ENCODE assay signal across 28 cellular contexts in the genomic region with DNA sequence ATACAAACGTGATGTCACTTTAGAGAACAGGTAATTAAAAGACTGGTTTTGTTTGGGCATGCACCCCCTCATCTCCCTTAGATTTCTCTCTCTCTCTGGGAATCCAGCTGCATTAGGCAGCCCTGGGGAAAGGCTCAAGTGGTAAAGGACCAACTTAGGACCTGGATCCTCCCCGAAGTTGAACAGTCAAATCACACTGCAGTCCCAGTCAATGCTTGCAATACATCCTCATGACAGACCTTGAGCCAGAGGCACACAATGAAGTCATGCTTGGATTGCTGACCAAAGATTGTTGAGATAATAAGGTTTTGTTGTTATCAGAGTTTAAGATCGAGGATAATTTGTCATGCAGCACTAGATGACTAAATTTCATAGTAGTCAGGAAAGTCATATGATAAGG.
"Had no signal": no experiment of that assay in that cellular context is flagged by ENCODE, and none has a peak within 500 bp of the region (broad histone marks: within the 10 kb centered on the region; RNA-seq: fewer than 3 reads in every experiment).

No MANE protein-coding gene starts in this region.

- H3K4me1 ChIP-seq: adrenal gland, ascending aorta, breast epithelium, colonic mucosa had no signal

- H3K36me3 ChIP-seq: adrenal gland, ascending aorta, breast epithelium, cardiac muscle cell, colonic mucosa had no signal

- H3K27me3 ChIP-seq: adrenal gland, ascending aorta, breast epithelium, cardiac muscle cell, colonic mucosa, dorsolateral prefrontal cortex had no signal

- H3K27ac ChIP-seq: adrenal gland, ascending aorta, breast epithelium, cardiac muscle cell, colonic mucosa, dorsolateral prefrontal cortex had no signal

- H3K4me3 ChIP-seq: adrenal gland, ascending aorta, breast epithelium, cardiac muscle cell, colonic mucosa, dorsolateral prefrontal cortex had no signal

- ATAC-seq: activated CD4-positive, alpha-beta T cell treated with anti-CD3 and anti-CD28 coated beads for 36 hours; activated CD8-positive, alpha-beta memory T cell treated with anti-CD3 and anti-CD28 coated beads, Interleukin-2, amount 10 ng/mL, durations not matched to agents 7 days and 5 days; activated CD8-positive, alpha-beta T cell treated with anti-CD3 and anti-CD28 coated beads, Interleukin-2, amount 10 ng/mL, durations not matched to agents 7 days and 5 days; activated naive CD8-positive, alpha-beta T cell treated with anti-CD3 and anti-CD28 coated beads, Interleukin-2, amount 50 U/mL, for 24 hours; esophagus mucosa had no signal

- DNase-seq: activated CD4-positive, alpha-beta memory T cell treated with anti-CD3 and anti-CD28 coated beads for 36 hours; activated CD4-positive, alpha-beta T cell treated with anti-CD3 and anti-CD28 coated beads for 36 hours; activated CD4-positive, alpha-beta T cell treated with anti-CD3 and anti-CD28 coated beads, Interleukin-2, amount 10 ng/mL, durations not matched to agents 24 days and 14 days; activated CD4-positive, CD25-positive, alpha-beta regulatory T cell; activated CD4-positive, CD25-positive, alpha-beta regulatory T cell treated with anti-CD3 and anti-CD28 coated beads, Interleukin-2, amount 50 U/mL, for 72 hours; activated CD8-positive, alpha-beta memory T cell treated with anti-CD3 and anti-CD28 coated beads, Interleukin-2, amount 10 ng/mL, durations not matched to agents 7 days and 5 days; activated CD8-positive, alpha-beta memory T cell treated with anti-CD3 and anti-CD28 coated beads, Interleukin-2, amount 50 U/mL, for 4 hours; activated CD8-positive, alpha-beta T cell treated with anti-CD3 and anti-CD28 coated beads, Interleukin-2, amount 10 ng/mL, durations not matched to agents 7 days and 5 days; activated effector memory CD4-positive, alpha-beta T cell treated with anti-CD3 and anti-CD28 coated beads, Interleukin-2, amount 50 U/mL, for 16 hours; activated naive CD4-positive, alpha-beta T cell treated with anti-CD3 and anti-CD28 coated beads for 36 hours; activated naive CD8-positive, alpha-beta T cell treated with anti-CD3 and anti-CD28 coated beads for 36 hours; activated naive CD8-positive, alpha-beta T cell treated with anti-CD3 and anti-CD28 coated beads, Interleukin-2, amount 50 U/mL, for 24 hours; activated T-cell treated with anti-CD3 and anti-CD28 coated beads, Interleukin-2, amount 50 U/mL, for 1 hour; activated T-cell treated with anti-CD3 and anti-CD28 coated beads, Interleukin-2, amount 50 U/mL, for 48 hours; central memory CD4-positive, alpha-beta T cell; cerebellar nuclear complex; colonic mucosa; dorsolateral prefrontal cortex; effector memory CD4-positive, alpha-beta T cell; endodermal cell; foreskin fibroblast; head of caudate nucleus; T-helper 2 cell had no signal

- H3K9me3 ChIP-seq: adrenal gland, ascending aorta, breast epithelium, colonic mucosa had no signal
